In the genomic region with DNA sequence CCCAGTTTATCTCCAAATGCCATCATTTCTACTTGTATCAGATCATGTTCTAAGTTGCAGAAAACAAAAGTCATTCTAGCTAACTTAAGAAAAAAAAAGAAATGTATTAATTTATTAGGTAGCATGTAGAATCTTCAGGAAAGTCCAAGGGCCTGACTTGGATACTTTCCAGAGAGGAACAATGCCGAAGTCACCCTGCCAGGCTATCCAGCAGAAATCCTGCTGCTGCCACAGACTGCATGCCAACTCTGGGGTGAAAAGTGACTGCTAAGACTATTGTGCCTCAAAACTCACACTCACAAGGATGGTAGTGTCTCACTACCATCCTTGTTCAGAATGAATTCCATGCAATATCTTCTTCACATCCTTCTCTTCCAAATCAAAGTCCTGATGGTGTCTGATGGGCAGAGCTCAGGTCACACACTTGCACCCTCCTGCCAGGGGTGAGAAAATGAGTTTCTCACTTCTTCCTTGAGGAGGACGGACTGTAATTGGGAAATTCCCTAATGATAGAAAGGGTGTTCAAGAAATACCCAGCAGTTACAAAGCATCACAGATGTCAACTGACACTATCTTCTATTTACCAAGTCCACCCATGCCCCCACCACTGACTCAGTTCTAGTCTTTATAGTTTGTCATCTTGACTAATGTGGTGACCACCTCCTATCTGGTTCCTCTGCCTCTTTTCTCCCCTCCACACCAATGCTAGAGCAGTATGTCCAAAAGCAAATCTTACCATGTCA, we compare ENCODE assay signal across 15 cellular contexts.
DNase-seq lines count a peak whose midpoint lies in the region; ATAC-seq, FAIRE-seq and TF ChIP-seq lines count a peak whose summit lies in the region.
"Had no signal": no experiment of that assay in that cellular context is flagged by ENCODE, and none has a peak within 500 bp of the region (broad histone marks: within the 10 kb centered on the region; RNA-seq: fewer than 3 reads in every experiment).

No MANE protein-coding gene starts in this region.

- H3K4me1 ChIP-seq in upper lobe of left lung: no peaks in the 10 kb centered on the region

- no peak for FAIRE-seq in RCC 7860 (lab: Jason Lieb, UNC)

- ATAC-seq in GM19328 (IDR thresholded peaks at IDR 0.05; ENCODE audit: unreplicated experiment): peak; percentile 37
- ATAC-seq in HG02759 (IDR thresholded peaks at IDR 0.05; ENCODE audit: unreplicated experiment): peak; percentile 66
- ATAC-seq in HG03575 (IDR thresholded peaks at IDR 0.05; ENCODE audit: extremely low read depth, insufficient number of reproducible peaks, low FRiP score, unreplicated experiment): peak; percentile 35
- no peak for ATAC-seq in upper lobe of left lung (ENCODE audit: low FRiP score in 2 of 2)

- no peak overlapping the region for H3K27ac ChIP-seq in upper lobe of left lung
- H3K27ac ChIP-seq: HL-60 had no signal

- no peaks in the 10 kb centered on the region for H3K27me3 ChIP-seq in upper lobe of left lung

- no peak for TF ChIP-seq EP300 in upper lobe of left lung (IDR thresholded peaks at IDR 0.05)

- DNase-seq in GM12865 (ENCODE audit: low read depth) (peak; percentile 68), RCC 7860 (ENCODE audit: low spot score) (no peak), Kasumi-1 (lab: John Stamatoyannopoulos, UW) (no peak), SHP77 (lab: John Stamatoyannopoulos, UW) (no peak), upper lobe of left lung (no peak)
- DNase-seq: activated CD4-positive, alpha-beta T cell treated with anti-CD3 and anti-CD28 coated beads, Interleukin-2, amount 10 ng/mL, durations not matched to agents 24 days and 14 days; activated effector memory CD4-positive, alpha-beta T cell treated with Interleukin-2 at 50 U/mL for 16 hours; erythroblast; mesendoderm; NCI-H524; stimulated activated CD4-positive, alpha-beta T cell treated with anti-CD3 and anti-CD28 coated beads, Interleukin-2, amount 100 ng/mL, for 48 hours had no signal

- TF ChIP-seq CTCF in GM12865 (IDR thresholded peaks at IDR 0.05; ENCODE audit: insufficient read depth, low read depth, low read length, missing control alignments): no peak
- TF ChIP-seq CTCF in upper lobe of left lung (IDR thresholded peaks at IDR 0.05): no peak

- H3K4me3 ChIP-seq in GM12865 (ENCODE audit: low read depth, low read length): no peak overlapping the region
- H3K4me3 ChIP-seq in upper lobe of left lung: no peak overlapping the region

- no peaks in the 10 kb centered on the region for H3K9me3 ChIP-seq in upper lobe of left lung

- no peak for TF ChIP-seq POLR2A in upper lobe of left lung (IDR thresholded peaks at IDR 0.05)

- no peaks in the 10 kb centered on the region for H3K36me3 ChIP-seq in upper lobe of left lung

- 38 to 53% methylated on average over 2 of the region's 2 CpGs for WGBS in upper lobe of left lung, 2 donors

Comparison
In these comparisons a context has a peak if more than half of its experiments do, and no peak if none do; other contexts are left out.
1. ATAC-seq: peak in GM19328 (single experiment), HG02759 (single experiment) and HG03575 (single experiment); none in upper lobe of left lung (0 of 2).